In genomic region chr14:102683399-102684275, GRCh38 we compare ENCODE assay signal across 1 cellular context.
TF ChIP-seq lines count a peak whose summit lies in the region.

No MANE protein-coding gene starts in this region.

TF ChIP-seq in HepG2, 621 proteins besides CTCF, POLR2A, EP300 and RAD21 (continued from another document and continues in another):
- TF ChIP-seq, protein P1, sequence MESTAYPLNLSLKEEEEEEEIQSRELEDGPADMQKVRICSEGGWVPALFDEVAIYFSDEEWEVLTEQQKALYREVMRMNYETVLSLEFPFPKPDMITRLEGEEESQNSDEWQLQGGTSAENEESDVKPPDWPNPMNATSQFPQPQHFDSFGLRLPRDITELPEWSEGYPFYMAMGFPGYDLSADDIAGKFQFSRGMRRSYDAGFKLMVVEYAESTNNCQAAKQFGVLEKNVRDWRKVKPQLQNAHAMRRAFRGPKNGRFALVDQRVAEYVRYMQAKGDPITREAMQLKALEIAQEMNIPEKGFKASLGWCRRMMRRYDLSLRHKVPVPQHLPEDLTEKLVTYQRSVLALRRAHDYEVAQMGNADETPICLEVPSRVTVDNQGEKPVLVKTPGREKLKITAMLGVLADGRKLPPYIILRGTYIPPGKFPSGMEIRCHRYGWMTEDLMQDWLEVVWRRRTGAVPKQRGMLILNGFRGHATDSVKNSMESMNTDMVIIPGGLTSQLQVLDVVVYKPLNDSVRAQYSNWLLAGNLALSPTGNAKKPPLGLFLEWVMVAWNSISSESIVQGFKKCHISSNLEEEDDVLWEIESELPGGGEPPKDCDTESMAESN (CRISPR knock-in tag; conservative IDR thresholded peaks at IDR 0.05), result peak; percentile 87
- TF ChIP-seq LCORL (IDR thresholded peaks at IDR 0.05) (no peak), LCORL (CRISPR knock-in tag; IDR thresholded peaks at IDR 0.05) (peak; percentile 64; the same call in 1 of the 2 replicates), HDAC1 (CRISPR knock-in tag; IDR thresholded peaks at IDR 0.05) (peak; percentile 87), ATF2 (CRISPR knock-in tag; IDR thresholded peaks at IDR 0.05) (no peak), DNMT1 (CRISPR knock-in tag; IDR thresholded peaks at IDR 0.05) (0 out of 2 replicates have a peak, but pooled peaks have one; percentile 51), DR1 (CRISPR knock-in tag; IDR thresholded peaks at IDR 0.05) (no peak), ZFX (CRISPR knock-in tag; IDR thresholded peaks at IDR 0.05; ENCODE audit: low read depth) (peak; percentile 95), MAX (IDR thresholded peaks at IDR 0.05) (peak; percentile 71), ZBTB8A (CRISPR knock-in tag; IDR thresholded peaks at IDR 0.05; ENCODE audit: borderline replicate concordance, low read depth) (no peak), SRSF1 (optimal IDR thresholded peaks at IDR 0.05; ENCODE audit: low read depth, low read length) (no peak), ZNF296 (CRISPR knock-in tag; conservative IDR thresholded peaks at IDR 0.05) (no peak), NFIC (IDR thresholded peaks at IDR 0.05; ENCODE audit: low read length) (no peak), CENPX (CRISPR knock-in tag; IDR thresholded peaks at IDR 0.05) (no peak), MAZ (IDR thresholded peaks at IDR 0.05; ENCODE audit: borderline replicate concordance, low read depth, low read length) (peak; percentile 52; the same call in 1 of the 2 replicates), MAZ (CRISPR knock-in tag; IDR thresholded peaks at IDR 0.05; ENCODE audit: low read depth) (no peak), MXD3 (CRISPR knock-in tag; IDR thresholded peaks at IDR 0.05) (0 out of 2 replicates have a peak, but pooled peaks have one; percentile 27), CBX5 (CRISPR knock-in tag; IDR thresholded peaks at IDR 0.05; ENCODE audit: borderline replicate concordance) (peak; percentile 10; the same call in 1 of the 2 replicates), ZNF121 (CRISPR knock-in tag; IDR thresholded peaks at IDR 0.05) (no peak), ZNF749 (CRISPR knock-in tag; IDR thresholded peaks at IDR 0.05; ENCODE audit: borderline replicate concordance) (no peak), PRDM10 (CRISPR knock-in tag; IDR thresholded peaks at IDR 0.05; ENCODE audit: low read depth) (no peak), MTF1 (CRISPR knock-in tag; IDR thresholded peaks at IDR 0.05) (no peak), ZKSCAN5 (CRISPR knock-in tag; IDR thresholded peaks at IDR 0.05) (0 out of 2 replicates have a peak, but pooled peaks have one; percentile 51), ZNF777 (CRISPR knock-in tag; IDR thresholded peaks at IDR 0.05) (no peak), ZNF639 (CRISPR knock-in tag; conservative IDR thresholded peaks at IDR 0.05) (no peak; the same call in 1 of the 2 replicates), ZKSCAN1 (IDR thresholded peaks at IDR 0.05; ENCODE audit: low read length) (no peak), ZNF343 (CRISPR knock-in tag; IDR thresholded peaks at IDR 0.05) (peak; percentile 70; the same call in 1 of the 2 replicates), IRX3 (CRISPR knock-in tag; IDR thresholded peaks at IDR 0.05; ENCODE audit: borderline replicate concordance, low read depth) (no peak), POLR2AphosphoS5 (IDR thresholded peaks at IDR 0.05; ENCODE audit: low read depth, low read length) (0 out of 2 replicates have a peak, but pooled peaks have one; percentile 21), ZMAT3 (CRISPR knock-in tag; conservative IDR thresholded peaks at IDR 0.05) (no peak), TCF7 (IDR thresholded peaks at IDR 0.05; ENCODE audit: low read depth) (no peak), MTA1 (CRISPR knock-in tag; IDR thresholded peaks at IDR 0.05; ENCODE audit: borderline replicate concordance) (no peak; the same call in 1 of the 2 replicates), NR3C1 (CRISPR knock-in tag; IDR thresholded peaks at IDR 0.05) (no peak), TOPORS (CRISPR knock-in tag; IDR thresholded peaks at IDR 0.05) (0 out of 2 replicates have a peak, but pooled peaks have one; percentile 22)
- TF ChIP-seq, protein P2, sequence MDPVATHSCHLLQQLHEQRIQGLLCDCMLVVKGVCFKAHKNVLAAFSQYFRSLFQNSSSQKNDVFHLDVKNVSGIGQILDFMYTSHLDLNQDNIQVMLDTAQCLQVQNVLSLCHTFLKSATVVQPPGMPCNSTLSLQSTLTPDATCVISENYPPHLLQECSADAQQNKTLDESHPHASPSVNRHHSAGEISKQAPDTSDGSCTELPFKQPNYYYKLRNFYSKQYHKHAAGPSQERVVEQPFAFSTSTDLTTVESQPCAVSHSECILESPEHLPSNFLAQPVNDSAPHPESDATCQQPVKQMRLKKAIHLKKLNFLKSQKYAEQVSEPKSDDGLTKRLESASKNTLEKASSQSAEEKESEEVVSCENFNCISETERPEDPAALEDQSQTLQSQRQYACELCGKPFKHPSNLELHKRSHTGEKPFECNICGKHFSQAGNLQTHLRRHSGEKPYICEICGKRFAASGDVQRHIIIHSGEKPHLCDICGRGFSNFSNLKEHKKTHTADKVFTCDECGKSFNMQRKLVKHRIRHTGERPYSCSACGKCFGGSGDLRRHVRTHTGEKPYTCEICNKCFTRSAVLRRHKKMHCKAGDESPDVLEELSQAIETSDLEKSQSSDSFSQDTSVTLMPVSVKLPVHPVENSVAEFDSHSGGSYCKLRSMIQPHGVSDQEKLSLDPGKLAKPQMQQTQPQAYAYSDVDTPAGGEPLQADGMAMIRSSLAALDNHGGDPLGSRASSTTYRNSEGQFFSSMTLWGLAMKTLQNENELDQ (CRISPR knock-in tag; IDR thresholded peaks at IDR 0.05; ENCODE audit: borderline replicate concordance), result no peak
- TF ChIP-seq, protein P3, sequence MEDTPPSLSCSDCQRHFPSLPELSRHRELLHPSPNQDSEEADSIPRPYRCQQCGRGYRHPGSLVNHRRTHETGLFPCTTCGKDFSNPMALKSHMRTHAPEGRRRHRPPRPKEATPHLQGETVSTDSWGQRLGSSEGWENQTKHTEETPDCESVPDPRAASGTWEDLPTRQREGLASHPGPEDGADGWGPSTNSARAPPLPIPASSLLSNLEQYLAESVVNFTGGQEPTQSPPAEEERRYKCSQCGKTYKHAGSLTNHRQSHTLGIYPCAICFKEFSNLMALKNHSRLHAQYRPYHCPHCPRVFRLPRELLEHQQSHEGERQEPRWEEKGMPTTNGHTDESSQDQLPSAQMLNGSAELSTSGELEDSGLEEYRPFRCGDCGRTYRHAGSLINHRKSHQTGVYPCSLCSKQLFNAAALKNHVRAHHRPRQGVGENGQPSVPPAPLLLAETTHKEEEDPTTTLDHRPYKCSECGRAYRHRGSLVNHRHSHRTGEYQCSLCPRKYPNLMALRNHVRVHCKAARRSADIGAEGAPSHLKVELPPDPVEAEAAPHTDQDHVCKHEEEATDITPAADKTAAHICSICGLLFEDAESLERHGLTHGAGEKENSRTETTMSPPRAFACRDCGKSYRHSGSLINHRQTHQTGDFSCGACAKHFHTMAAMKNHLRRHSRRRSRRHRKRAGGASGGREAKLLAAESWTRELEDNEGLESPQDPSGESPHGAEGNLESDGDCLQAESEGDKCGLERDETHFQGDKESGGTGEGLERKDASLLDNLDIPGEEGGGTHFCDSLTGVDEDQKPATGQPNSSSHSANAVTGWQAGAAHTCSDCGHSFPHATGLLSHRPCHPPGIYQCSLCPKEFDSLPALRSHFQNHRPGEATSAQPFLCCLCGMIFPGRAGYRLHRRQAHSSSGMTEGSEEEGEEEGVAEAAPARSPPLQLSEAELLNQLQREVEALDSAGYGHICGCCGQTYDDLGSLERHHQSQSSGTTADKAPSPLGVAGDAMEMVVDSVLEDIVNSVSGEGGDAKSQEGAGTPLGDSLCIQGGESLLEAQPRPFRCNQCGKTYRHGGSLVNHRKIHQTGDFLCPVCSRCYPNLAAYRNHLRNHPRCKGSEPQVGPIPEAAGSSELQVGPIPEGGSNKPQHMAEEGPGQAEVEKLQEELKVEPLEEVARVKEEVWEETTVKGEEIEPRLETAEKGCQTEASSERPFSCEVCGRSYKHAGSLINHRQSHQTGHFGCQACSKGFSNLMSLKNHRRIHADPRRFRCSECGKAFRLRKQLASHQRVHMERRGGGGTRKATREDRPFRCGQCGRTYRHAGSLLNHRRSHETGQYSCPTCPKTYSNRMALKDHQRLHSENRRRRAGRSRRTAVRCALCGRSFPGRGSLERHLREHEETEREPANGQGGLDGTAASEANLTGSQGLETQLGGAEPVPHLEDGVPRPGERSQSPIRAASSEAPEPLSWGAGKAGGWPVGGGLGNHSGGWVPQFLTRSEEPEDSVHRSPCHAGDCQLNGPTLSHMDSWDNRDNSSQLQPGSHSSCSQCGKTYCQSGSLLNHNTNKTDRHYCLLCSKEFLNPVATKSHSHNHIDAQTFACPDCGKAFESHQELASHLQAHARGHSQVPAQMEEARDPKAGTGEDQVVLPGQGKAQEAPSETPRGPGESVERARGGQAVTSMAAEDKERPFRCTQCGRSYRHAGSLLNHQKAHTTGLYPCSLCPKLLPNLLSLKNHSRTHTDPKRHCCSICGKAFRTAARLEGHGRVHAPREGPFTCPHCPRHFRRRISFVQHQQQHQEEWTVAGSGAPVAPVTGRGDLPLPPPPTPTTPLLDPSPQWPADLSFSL (CRISPR knock-in tag; IDR thresholded peaks at IDR 0.05), result no peak
- TF ChIP-seq, protein P4, sequence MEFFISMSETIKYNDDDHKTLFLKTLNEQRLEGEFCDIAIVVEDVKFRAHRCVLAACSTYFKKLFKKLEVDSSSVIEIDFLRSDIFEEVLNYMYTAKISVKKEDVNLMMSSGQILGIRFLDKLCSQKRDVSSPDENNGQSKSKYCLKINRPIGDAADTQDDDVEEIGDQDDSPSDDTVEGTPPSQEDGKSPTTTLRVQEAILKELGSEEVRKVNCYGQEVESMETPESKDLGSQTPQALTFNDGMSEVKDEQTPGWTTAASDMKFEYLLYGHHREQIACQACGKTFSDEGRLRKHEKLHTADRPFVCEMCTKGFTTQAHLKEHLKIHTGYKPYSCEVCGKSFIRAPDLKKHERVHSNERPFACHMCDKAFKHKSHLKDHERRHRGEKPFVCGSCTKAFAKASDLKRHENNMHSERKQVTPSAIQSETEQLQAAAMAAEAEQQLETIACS (CRISPR knock-in tag; IDR thresholded peaks at IDR 0.05), result no peak
